8 cellular contexts compared by ENCODE assay signal in genomic region chr5:143051244-143052058, GRCh38.
DNase-seq lines count a peak whose midpoint lies in the region; FAIRE-seq and TF ChIP-seq lines count a peak whose summit lies in the region.

No MANE protein-coding gene starts in this region.

- no peaks in the 10 kb centered on the region for H3K36me3 ChIP-seq in bronchial epithelial cell (ENCODE audit: control insufficient read depth, insufficient read depth, low read length)
- H3K36me3 ChIP-seq in mucosa of rectum (ENCODE audit: control insufficient read depth in 2 of 2, insufficient read depth in 2 of 2, low read length in 2 of 2) = peaks cover 5 to 7% of the 10 kb centered on the region in 2 donors

- CTCF ChIA-PET in activated CD4-positive, alpha-beta T cell treated with anti-CD3 and anti-CD28 coated beads, Interleukin-2, amount 10 ng/mL, durations not matched to agents 7 days and 5 days (lab: Charles Lee) = interaction anchor here (1.1 to 1.5 kb wide), 3 partner anchors 10 to 27 kb away, joined by 3 to 5 read pairs (median 4); no protein-coding TSS in a partner anchor

- no peaks in the 10 kb centered on the region for H3K27me3 Mint-ChIP-seq in activated CD4-positive, alpha-beta T cell treated with anti-CD3 and anti-CD28 coated beads, Interleukin-2, amount 10 ng/mL, durations not matched to agents 24 days and 14 days
- H3K27me3 Mint-ChIP-seq in activated CD4-positive, alpha-beta T cell treated with anti-CD3 and anti-CD28 coated beads, Interleukin-2, amount 10 ng/mL, durations not matched to agents 7 days and 5 days = no peaks in the 10 kb centered on the region

- POLR2A ChIA-PET in activated CD4-positive, alpha-beta T cell treated with anti-CD3 and anti-CD28 coated beads, Interleukin-2, amount 10 ng/mL, durations not matched to agents 7 days and 5 days (lab: Charles Lee) = no interaction called here

- in situ Hi-C loops in GM13977 (cut with MboI; ENCODE audit: low pct_unique_long_range_greater_than_20kb, low sequenced_read_pairs, unreplicated experiment) = no loop called here

- no peak for FAIRE-seq in bronchial epithelial cell (lab: Jason Lieb, UNC)

- no peak overlapping the region for H3K9ac ChIP-seq in mucosa of rectum (ENCODE audit: low read depth in 1 of 2, low read length in 2 of 2)

- peak overlapping the region; percentile 33 to 64 for H3K27ac ChIP-seq in mucosa of rectum (ENCODE audit: low read depth in 2 of 2, low read length in 2 of 2)

- no peak overlapping the region for H3K4me3 Mint-ChIP-seq in activated CD4-positive, alpha-beta T cell treated with anti-CD3 and anti-CD28 coated beads, Interleukin-2, amount 10 ng/mL, durations not matched to agents 24 days and 14 days
- no peak overlapping the region for H3K4me3 Mint-ChIP-seq in activated CD4-positive, alpha-beta T cell treated with anti-CD3 and anti-CD28 coated beads, Interleukin-2, amount 10 ng/mL, durations not matched to agents 7 days and 5 days

- H3K27ac Mint-ChIP-seq in activated CD4-positive, alpha-beta T cell treated with anti-CD3 and anti-CD28 coated beads, Interleukin-2, amount 10 ng/mL, durations not matched to agents 24 days and 14 days = peak overlapping the region; percentile 70
- no peak overlapping the region for H3K27ac Mint-ChIP-seq in activated CD4-positive, alpha-beta T cell treated with anti-CD3 and anti-CD28 coated beads, Interleukin-2, amount 10 ng/mL, durations not matched to agents 7 days and 5 days

- DNase-seq in activated CD4-positive, alpha-beta T cell treated with anti-CD3 and anti-CD28 coated beads, Interleukin-2, amount 10 ng/mL, durations not matched to agents 24 days and 14 days = no peak
- DNase-seq in activated CD4-positive, alpha-beta T cell treated with anti-CD3 and anti-CD28 coated beads, Interleukin-2, amount 10 ng/mL, durations not matched to agents 7 days and 5 days = no peak
- DNase-seq in NCI-H345 treated with DMSO at 0.1 percent for 48 hours (lab: John Stamatoyannopoulos, UW; ENCODE audit: unreplicated experiment) (peak; percentile 51), bronchial epithelial cell (ENCODE audit: low read depth) (peak; percentile 79), GM13977 (ENCODE audit: low spot score) (no peak)
- DNase-seq in activated CD8-positive, alpha-beta memory T cell treated with anti-CD3 and anti-CD28 coated beads for 24 hours = no peak
- no peak for DNase-seq in stimulated activated naive CD4-positive, alpha-beta T cell (lab: John Stamatoyannopoulos, UW)

- peaks cover 62% of the 10 kb centered on the region for H3K4me1 Mint-ChIP-seq in activated CD4-positive, alpha-beta T cell treated with anti-CD3 and anti-CD28 coated beads, Interleukin-2, amount 10 ng/mL, durations not matched to agents 24 days and 14 days
- H3K4me1 Mint-ChIP-seq in activated CD4-positive, alpha-beta T cell treated with anti-CD3 and anti-CD28 coated beads, Interleukin-2, amount 10 ng/mL, durations not matched to agents 7 days and 5 days = peaks cover 38% of the 10 kb centered on the region

- H3K36me3 Mint-ChIP-seq in activated CD4-positive, alpha-beta T cell treated with anti-CD3 and anti-CD28 coated beads, Interleukin-2, amount 10 ng/mL, durations not matched to agents 24 days and 14 days (ENCODE audit: low read depth) = peaks cover 12% of the 10 kb centered on the region
- H3K36me3 Mint-ChIP-seq in activated CD4-positive, alpha-beta T cell treated with anti-CD3 and anti-CD28 coated beads, Interleukin-2, amount 10 ng/mL, durations not matched to agents 7 days and 5 days (ENCODE audit: low read depth) = peaks cover 34% of the 10 kb centered on the region

- H3K27me3 ChIP-seq in bronchial epithelial cell (ENCODE audit: control insufficient read depth, insufficient read depth, low read length) = no peaks in the 10 kb centered on the region
- no peaks in the 10 kb centered on the region for H3K27me3 ChIP-seq in mucosa of rectum (ENCODE audit: control insufficient read depth in 2 of 2, insufficient read depth in 2 of 2, low read length in 2 of 2)

- H3K4me3 ChIP-seq in bronchial epithelial cell (ENCODE audit: low read depth, low read length) (no peak overlapping the region), mucosa of rectum (ENCODE audit: low read length in 2 of 2) (no peak overlapping the region)

- no peaks in the 10 kb centered on the region for H3K9me3 ChIP-seq in mucosa of rectum (ENCODE audit: control insufficient read depth in 2 of 2, low read length in 2 of 2)

- H3K4me1 ChIP-seq in mucosa of rectum (ENCODE audit: control insufficient read depth in 2 of 2, insufficient read depth in 2 of 2, low read length in 2 of 2) = peaks cover 0 to 3% of the 10 kb centered on the region in 2 donors

- intact Hi-C loops in activated CD4-positive, alpha-beta T cell treated with anti-CD3 and anti-CD28 coated beads, Interleukin-2, amount 10 ng/mL, durations not matched to agents 24 days and 14 days (cut with micrococcal nuclease) = loop anchor here (10.0 kb wide), 1 partner anchor 227 kb away; no protein-coding TSS in a partner anchor

- H3K9me3 Mint-ChIP-seq in activated CD4-positive, alpha-beta T cell treated with anti-CD3 and anti-CD28 coated beads, Interleukin-2, amount 10 ng/mL, durations not matched to agents 24 days and 14 days = no peaks in the 10 kb centered on the region
- no peaks in the 10 kb centered on the region for H3K9me3 Mint-ChIP-seq in activated CD4-positive, alpha-beta T cell treated with anti-CD3 and anti-CD28 coated beads, Interleukin-2, amount 10 ng/mL, durations not matched to agents 7 days and 5 days

- TF ChIP-seq CTCF in bronchial epithelial cell (IDR thresholded peaks at IDR 0.05; ENCODE audit: insufficient read depth, low read length, severe bottlenecking) (no peak), GM13977 (IDR thresholded peaks at IDR 0.05; ENCODE audit: extremely low read depth, insufficient read depth, missing control alignments) (no peak)

Comparison
In these comparisons a context has a peak if more than half of its experiments do, and no peak if none do; other contexts are left out.
1. DNase-seq: peak in NCI-H345 treated with DMSO at 0.1 percent for 48 hours (single experiment) and bronchial epithelial cell (single experiment); none in activated CD4-positive, alpha-beta T cell treated with anti-CD3 and anti-CD28 coated beads, Interleukin-2, amount 10 ng/mL, durations not matched to agents 24 days and 14 days (single experiment), activated CD4-positive, alpha-beta T cell treated with anti-CD3 and anti-CD28 coated beads, Interleukin-2, amount 10 ng/mL, durations not matched to agents 7 days and 5 days (single experiment), activated CD8-positive, alpha-beta memory T cell treated with anti-CD3 and anti-CD28 coated beads for 24 hours (single experiment), GM13977 (single experiment) and stimulated activated naive CD4-positive, alpha-beta T cell (0 of 6).